36 cellular contexts compared by ENCODE assay signal in genomic region chr19:11238041-11238440, GRCh38. TPM values are rescaled to one million over a fixed set of nuclear protein-coding genes. Genes with fewer than 3 reads are reported as not detected.
"Had no signal": no experiment of that assay in that cellular context is flagged by ENCODE, and none has a peak within 500 bp of the region (broad histone marks: within the 10 kb centered on the region; RNA-seq: fewer than 3 reads in every experiment).

No MANE protein-coding gene starts in this region.

- ATAC-seq: activated T-cell treated with anti-CD3 and anti-CD28 coated beads, Interleukin-2, amount 50 U/mL, for 72 hours; foreskin keratinocyte; gastrocnemius medialis; WTC11 had no signal

- H3K9me3 ChIP-seq: gastrocnemius medialis had no signal

- H3K36me3 Mint-ChIP-seq: activated naive CD8-positive, alpha-beta T cell had no signal

- FAIRE-seq: astrocyte, bronchial epithelial cell had no signal

- DNase-seq: activated CD4-positive, alpha-beta memory T cell treated with anti-CD3 and anti-CD28 coated beads, Interleukin-2, amount 10 ng/mL, durations not matched to agents 7 days and 5 days; activated CD4-positive, alpha-beta T cell treated with anti-CD3 and anti-CD28 coated beads for 1 hour; activated CD4-positive, alpha-beta T cell treated with anti-CD3 and anti-CD28 coated beads for 4 hours; activated CD4-positive, alpha-beta T cell treated with anti-CD3 and anti-CD28 coated beads, Interleukin-2, amount 10 ng/mL, durations not matched to agents 7 days and 5 days; activated CD4-positive, alpha-beta T cell treated with anti-CD3 and anti-CD28 coated beads, Interleukin-2, amount 50 U/mL, for 4 hours; activated CD8-positive, alpha-beta memory T cell treated with anti-CD3 and anti-CD28 coated beads, Interleukin-2, amount 50 U/mL, for 48 hours; activated effector memory CD4-positive, alpha-beta T cell treated with Interleukin-2 at 50 U/mL for 16 hours; activated gamma-delta T cell treated with Interleukin-2 at 50 U/mL for 16 hours; activated naive CD4-positive, alpha-beta T cell treated with anti-CD3 and anti-CD28 coated beads, Interleukin-2, amount 50 U/mL, for 16 hours; activated naive CD4-positive, alpha-beta T cell treated with Interleukin-2 at 50 U/mL for 16 hours; activated T-cell treated with anti-CD3 and anti-CD28 coated beads for 4 hours; activated T-cell treated with anti-CD3 and anti-CD28 coated beads, Interleukin-2, amount 50 U/mL, for 24 hours; activated T-cell treated with anti-CD3 and anti-CD28 coated beads, Interleukin-2, amount 50 U/mL, for 72 hours; amniotic stem cell; anterior cingulate cortex; brain microvascular endothelial cell; dorsolateral prefrontal cortex; effector memory CD4-positive, alpha-beta T cell; erythroblast; foreskin keratinocyte; gastrocnemius medialis; glutamatergic neuron; T-helper 2 cell had no signal

- H3K9me3 Mint-ChIP-seq: central memory CD8-positive, alpha-beta T cell had no signal

- H3K27me3 ChIP-seq: brain microvascular endothelial cell, dorsolateral prefrontal cortex, esophagus muscularis mucosa, foreskin keratinocyte, gastrocnemius medialis had no signal

- H3K27ac ChIP-seq: brain microvascular endothelial cell, coronary artery, dorsolateral prefrontal cortex, esophagus muscularis mucosa, foreskin keratinocyte, gastrocnemius medialis, VCaP had no signal

- H3K27ac Mint-ChIP-seq: activated CD4-positive, alpha-beta memory T cell treated with anti-CD3 and anti-CD28 coated beads, Interleukin-2, amount 10 ng/mL, durations not matched to agents 7 days and 5 days; activated CD4-positive, alpha-beta T cell treated with anti-CD3 and anti-CD28 coated beads, Interleukin-2, amount 10 ng/mL, durations not matched to agents 7 days and 5 days; activated naive CD8-positive, alpha-beta T cell; activated T-cell treated with anti-CD3 and anti-CD28 coated beads, Interleukin-2, amount 50 U/mL, for 24 hours; activated T-cell treated with anti-CD3 and anti-CD28 coated beads, Interleukin-2, amount 50 U/mL, for 72 hours; dendritic cell treated with granulocyte-macrophage colony-stimulating factor and Interleukin-4, amounts not matched to agents 40 ng/mL and 50 ng/mL, for 4 days; WTC11 had no signal

- H3K4me1 ChIP-seq: foreskin keratinocyte, gastrocnemius medialis had no signal

- H3K4me1 Mint-ChIP-seq: activated CD4-positive, alpha-beta memory T cell treated with anti-CD3 and anti-CD28 coated beads, Interleukin-2, amount 10 ng/mL, durations not matched to agents 7 days and 5 days; activated CD4-positive, alpha-beta T cell treated with anti-CD3 and anti-CD28 coated beads, Interleukin-2, amount 10 ng/mL, durations not matched to agents 7 days and 5 days; central memory CD8-positive, alpha-beta T cell had no signal

- H3K4me3 Mint-ChIP-seq: activated CD4-positive, alpha-beta memory T cell treated with anti-CD3 and anti-CD28 coated beads, Interleukin-2, amount 10 ng/mL, durations not matched to agents 7 days and 5 days; activated CD4-positive, alpha-beta T cell treated with anti-CD3 and anti-CD28 coated beads, Interleukin-2, amount 10 ng/mL, durations not matched to agents 7 days and 5 days; activated naive CD8-positive, alpha-beta T cell; activated T-cell treated with anti-CD3 and anti-CD28 coated beads, Interleukin-2, amount 50 U/mL, for 24 hours; activated T-cell treated with anti-CD3 and anti-CD28 coated beads, Interleukin-2, amount 50 U/mL, for 72 hours; central memory CD8-positive, alpha-beta T cell; dendritic cell treated with granulocyte-macrophage colony-stimulating factor and Interleukin-4, amounts not matched to agents 40 ng/mL and 50 ng/mL, for 4 days; WTC11 had no signal

- H3K4me3 ChIP-seq: coronary artery, dorsolateral prefrontal cortex, esophagus muscularis mucosa, gastrocnemius medialis had no signal

RNA-seq across cellular contexts. Expression of gene ANGPTL8, which starts 1.4 kb away (rescaled TPM):
- total RNA-seq: activated CD4-positive, alpha-beta memory T cell treated with anti-CD3 and anti-CD28 coated beads, Interleukin-2, amount 10 ng/mL, durations not matched to agents 7 days and 5 days; activated CD4-positive, alpha-beta T cell treated with anti-CD3 and anti-CD28 coated beads, Interleukin-2, amount 10 ng/mL, durations not matched to agents 7 days and 5 days; activated T-cell treated with anti-CD3 and anti-CD28 coated beads, Interleukin-2, amount 50 U/mL, for 72 hours; astrocyte; bronchial epithelial cell; cardiac septum; cerebellum; foreskin keratinocyte; T-helper 1 cell treated with Interleukin-12 subunit alpha and Interleukin-12 subunit beta and Interleukin-4 antibody, amounts not matched to agents 30 ng/mL and 1 ng/mL, for 36 hours; WTC11 had no signal
- polyA plus RNA-seq: foreskin keratinocyte had no signal

RNA-seq across cellular contexts. Expression of gene DOCK6, which starts 24.3 kb away (rescaled TPM):
- total RNA-seq: activated CD4-positive, alpha-beta T cell treated with anti-CD3 and anti-CD28 coated beads, Interleukin-2, amount 10 ng/mL, durations not matched to agents 7 days and 5 days had no signal

RNA-seq across cellular contexts. Expression of gene TSPAN16, which starts 57.9 kb away (rescaled TPM):
- total RNA-seq: activated CD4-positive, alpha-beta memory T cell treated with anti-CD3 and anti-CD28 coated beads, Interleukin-2, amount 10 ng/mL, durations not matched to agents 7 days and 5 days; activated CD4-positive, alpha-beta T cell treated with anti-CD3 and anti-CD28 coated beads, Interleukin-2, amount 10 ng/mL, durations not matched to agents 7 days and 5 days; activated T-cell treated with anti-CD3 and anti-CD28 coated beads, Interleukin-2, amount 50 U/mL, for 72 hours; astrocyte; bronchial epithelial cell; cardiac septum; cerebellum; esophagus muscularis mucosa; foreskin keratinocyte; gastrocnemius medialis; T-helper 1 cell treated with Interleukin-12 subunit alpha and Interleukin-12 subunit beta and Interleukin-4 antibody, amounts not matched to agents 30 ng/mL and 1 ng/mL, for 36 hours; WTC11 had no signal
- polyA plus RNA-seq: adipose tissue, foreskin keratinocyte had no signal
